ENCODE assay signal across 33 cellular contexts in genomic region chr11:26862801-26863200, GRCh38.
"Had no signal": no experiment of that assay in that cellular context is flagged by ENCODE, and none has a peak within 500 bp of the region (broad histone marks: within the 10 kb centered on the region; RNA-seq: fewer than 3 reads in every experiment).

No MANE protein-coding gene starts in this region.

- H3K4me3 Mint-ChIP-seq: activated CD4-positive, alpha-beta T cell treated with anti-CD3 and anti-CD28 coated beads, Interleukin-2, amount 10 ng/mL, durations not matched to agents 7 days and 5 days; activated CD8-positive, alpha-beta T cell treated with anti-CD3 and anti-CD28 coated beads, Interleukin-2, amount 10 ng/mL, durations not matched to agents 7 days and 5 days; activated naive CD4-positive, alpha-beta T cell treated with anti-CD3 and anti-CD28 coated beads, Interleukin-2, amount 50 U/mL, for 24 hours; activated naive CD8-positive, alpha-beta T cell treated with anti-CD3 and anti-CD28 coated beads, Interleukin-2, amount 10 ng/mL, durations not matched to agents 7 days and 5 days; activated T-cell treated with anti-CD3 and anti-CD28 coated beads, Interleukin-2, amount 50 U/mL, for 24 hours; IgD-negative memory B cell; T-helper 1 cell treated with Interleukin-12 subunit alpha and Interleukin-12 subunit beta and Interleukin-4 antibody, amounts not matched to agents 30 μg/mL and 1 μg/mL, for 36 hours; T-helper 2 cell treated with Interferon-gamma antibody and Interleukin-4, amounts not matched to agents 5 μg/mL and 100 μg/mL, for 36 hours had no signal

- H3K36me3 ChIP-seq: adrenal gland, SJSA1 had no signal

- DNase-seq: activated CD4-positive, alpha-beta T cell treated with anti-CD3 and anti-CD28 coated beads, Interleukin-2, amount 10 ng/mL, durations not matched to agents 7 days and 5 days; activated CD4-positive, alpha-beta T cell treated with anti-CD3 and anti-CD28 coated beads, Interleukin-2, amount 50 U/mL, for 48 hours; activated CD8-positive, alpha-beta T cell treated with anti-CD3 and anti-CD28 coated beads, Interleukin-2, amount 10 ng/mL, durations not matched to agents 7 days and 5 days; activated gamma-delta T cell; activated naive CD4-positive, alpha-beta T cell treated with Interleukin-2 at 50 U/mL for 16 hours; activated naive CD8-positive, alpha-beta T cell treated with anti-CD3 and anti-CD28 coated beads, Interleukin-2, amount 10 ng/mL, durations not matched to agents 7 days and 5 days; activated T-cell treated with anti-CD3 and anti-CD28 coated beads, Interleukin-2, amount 50 U/mL, for 24 hours; adrenal gland; body of pancreas; caudate nucleus; Karpas-422; KBM-7; MM.1S; MV-4-11; NCI-H1092; NCI-H146; NCI-H187; NCI-H2029 treated with DMSO at 0.1 percent for 48 hours; NCI-H2107; NCI-H2171; NCI-H510A; NCI-H526; NCI-H748 treated with DMSO at 0.1 percent for 48 hours; NK-92 treated with Interleukin-12 subunit alpha and Interleukin-12 subunit beta, amount 100 ng/mL, for 24 hours; OCI-M1; SHP77 treated with DMSO at 0.1 percent for 48 hours; SK-N-SH had no signal

- H3K27me3 Mint-ChIP-seq: activated CD4-positive, alpha-beta T cell treated with anti-CD3 and anti-CD28 coated beads, Interleukin-2, amount 10 ng/mL, durations not matched to agents 7 days and 5 days; activated naive CD4-positive, alpha-beta T cell treated with anti-CD3 and anti-CD28 coated beads, Interleukin-2, amount 50 U/mL, for 24 hours; activated naive CD8-positive, alpha-beta T cell treated with anti-CD3 and anti-CD28 coated beads, Interleukin-2, amount 10 ng/mL, durations not matched to agents 7 days and 5 days; activated T-cell treated with anti-CD3 and anti-CD28 coated beads, Interleukin-2, amount 50 U/mL, for 24 hours; IgD-negative memory B cell had no signal

- ATAC-seq: activated CD8-positive, alpha-beta T cell treated with anti-CD3 and anti-CD28 coated beads, Interleukin-2, amount 10 ng/mL, durations not matched to agents 7 days and 5 days; body of pancreas had no signal

- H3K27me3 ChIP-seq: adrenal gland, body of pancreas, SJSA1 had no signal

- H3K4me1 Mint-ChIP-seq: activated CD4-positive, alpha-beta T cell treated with anti-CD3 and anti-CD28 coated beads, Interleukin-2, amount 10 ng/mL, durations not matched to agents 7 days and 5 days; activated naive CD4-positive, alpha-beta T cell treated with anti-CD3 and anti-CD28 coated beads, Interleukin-2, amount 50 U/mL, for 24 hours; activated naive CD8-positive, alpha-beta T cell treated with anti-CD3 and anti-CD28 coated beads, Interleukin-2, amount 10 ng/mL, durations not matched to agents 7 days and 5 days; IgD-negative memory B cell had no signal

- H3K27ac ChIP-seq: adrenal gland, body of pancreas, SJSA1 had no signal

- H3K9me3 ChIP-seq: adrenal gland, body of pancreas, SJSA1, SK-N-SH had no signal

- H3K4me1 ChIP-seq: adrenal gland, body of pancreas, SJSA1 had no signal

- H3K36me3 Mint-ChIP-seq: activated naive CD4-positive, alpha-beta T cell treated with anti-CD3 and anti-CD28 coated beads, Interleukin-2, amount 50 U/mL, for 24 hours; activated naive CD8-positive, alpha-beta T cell treated with anti-CD3 and anti-CD28 coated beads, Interleukin-2, amount 10 ng/mL, durations not matched to agents 7 days and 5 days; IgD-negative memory B cell had no signal

- H3K27ac Mint-ChIP-seq: activated CD4-positive, alpha-beta T cell treated with anti-CD3 and anti-CD28 coated beads, Interleukin-2, amount 10 ng/mL, durations not matched to agents 7 days and 5 days; activated CD8-positive, alpha-beta T cell treated with anti-CD3 and anti-CD28 coated beads, Interleukin-2, amount 10 ng/mL, durations not matched to agents 7 days and 5 days; activated naive CD4-positive, alpha-beta T cell treated with anti-CD3 and anti-CD28 coated beads, Interleukin-2, amount 50 U/mL, for 24 hours; activated naive CD8-positive, alpha-beta T cell treated with anti-CD3 and anti-CD28 coated beads, Interleukin-2, amount 10 ng/mL, durations not matched to agents 7 days and 5 days; activated T-cell treated with anti-CD3 and anti-CD28 coated beads, Interleukin-2, amount 50 U/mL, for 24 hours; activated T-helper 2 cell treated with anti-CD3 and anti-CD28 coated beads, Interferon-gamma antibody, Interleukin-2, Interleukin-4, amounts not matched to agents 10 μg/mL and 5 μg/mL and 100 μg/mL, durations not matched to agents 14 hours and 24 hours and 36 hours; IgD-negative memory B cell; T-helper 1 cell treated with Interleukin-12 subunit alpha and Interleukin-12 subunit beta and Interleukin-4 antibody, amounts not matched to agents 30 μg/mL and 1 μg/mL, for 36 hours; T-helper 2 cell treated with Interferon-gamma antibody and Interleukin-4, amounts not matched to agents 5 μg/mL and 100 μg/mL, for 36 hours had no signal

- H3K9me3 Mint-ChIP-seq: activated CD4-positive, alpha-beta T cell treated with anti-CD3 and anti-CD28 coated beads, Interleukin-2, amount 10 ng/mL, durations not matched to agents 7 days and 5 days had no signal

- H3K4me3 ChIP-seq: adrenal gland, body of pancreas, SJSA1 had no signal
